Comparison of ENCODE assay signal across 23 cellular contexts in the genomic region with DNA sequence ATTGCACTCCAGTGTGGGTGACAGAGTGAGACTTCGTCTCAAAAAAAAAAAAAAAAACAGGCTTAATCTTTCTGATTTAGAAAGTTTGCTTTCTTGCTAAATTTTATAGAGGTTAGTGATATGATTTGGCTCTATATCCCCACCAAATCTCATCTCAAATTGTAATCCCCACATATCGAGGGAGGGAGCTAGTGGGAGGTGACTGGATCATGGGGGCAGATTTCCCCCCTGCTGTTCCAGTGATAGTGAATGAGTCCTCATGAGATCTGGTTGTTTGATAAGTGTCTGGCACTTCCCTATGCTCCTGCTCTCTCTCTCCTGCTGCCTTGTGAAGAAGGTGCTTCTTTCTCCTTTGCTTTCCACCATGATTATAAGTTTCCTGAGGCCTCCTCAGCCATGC.
"Had no signal": no experiment of that assay in that cellular context is flagged by ENCODE, and none has a peak within 500 bp of the region (broad histone marks: within the 10 kb centered on the region; RNA-seq: fewer than 3 reads in every experiment).

No MANE protein-coding gene starts in this region.

- H3K4me1 ChIP-seq: SJSA1 had no signal

- H3K27ac ChIP-seq: KMS-11, SJSA1 had no signal

- DNase-seq: IMR-90, Kasumi-1, MM.1S, NCI-H1048, NCI-H1105, NCI-H1417 treated with DMSO at 0.1 percent for 48 hours, NCI-H1694 treated with DMSO at 0.1 percent for 48 hours, NCI-H1930, NCI-H2081, NCI-H2107, NCI-H226, NCI-H446, NCI-H510A, NCI-H524 treated with DMSO at 0.1 percent for 48 hours, NCI-H69, NCI-H774, Right ventricle myocardium superior, RPMI8226, SIG-M5, SK-N-SH had no signal

- H3K4me3 ChIP-seq: SJSA1 had no signal

- H3K9ac ChIP-seq: KMS-11, SK-N-SH had no signal

- H3K9me3 ChIP-seq: SJSA1, SK-N-SH had no signal

- H3K27me3 ChIP-seq: SJSA1 had no signal

- ATAC-seq: HepG2 had no signal

- H3K36me3 ChIP-seq: SJSA1 had no signal
